2 cellular contexts compared by ENCODE assay signal in genomic region chr2:3046170-3046865, GRCh38.
A peak's percentile ranks its signal among the peaks of the same experiment; 100 is the strongest.
TF ChIP-seq lines count a peak whose summit lies in the region.

No MANE protein-coding gene starts in this region.

TF ChIP-seq in IMR-90, 13 proteins besides CTCF, POLR2A, EP300 and RAD21:
- TF ChIP-seq RFX5 (IDR thresholded peaks at IDR 0.05; ENCODE audit: low read depth, low read length), result no peak
- TF ChIP-seq USF2 (IDR thresholded peaks at IDR 0.05; ENCODE audit: low read depth, low read length), result no peak
- TF ChIP-seq NFE2L2 (IDR thresholded peaks at IDR 0.05; ENCODE audit: low read depth, low read length), result no peak
- TF ChIP-seq BHLHE40 (IDR thresholded peaks at IDR 0.05; ENCODE audit: low read depth, low read length), result no peak
- no peak for TF ChIP-seq MAFK (IDR thresholded peaks at IDR 0.05; ENCODE audit: low read depth, low read length)
- TF ChIP-seq SMC3 (IDR thresholded peaks at IDR 0.05; ENCODE audit: low read depth, low read length), result no peak
- no peak for TF ChIP-seq FOS (IDR thresholded peaks at IDR 0.05; ENCODE audit: low read depth, low read length)
- no peak for TF ChIP-seq RCOR1 (IDR thresholded peaks at IDR 0.05; ENCODE audit: insufficient replicate concordance, low read length)
- no peak for TF ChIP-seq MAZ (IDR thresholded peaks at IDR 0.05; ENCODE audit: borderline replicate concordance, low read depth, low read length)
- no peak for TF ChIP-seq ELK1 (IDR thresholded peaks at IDR 0.05; ENCODE audit: borderline replicate concordance, low read depth, low read length)
- TF ChIP-seq MXI1 (IDR thresholded peaks at IDR 0.05; ENCODE audit: borderline replicate concordance, low read depth, low read length), result no peak
- TF ChIP-seq CEBPB (IDR thresholded peaks at IDR 0.05; ENCODE audit: low read depth, low read length), result no peak
- no peak for TF ChIP-seq CHD1 (IDR thresholded peaks at IDR 0.05; ENCODE audit: low read depth, low read length)

TF ChIP-seq in HepG2, 621 proteins besides CTCF, POLR2A, EP300 and RAD21 (continues in another document):
- no peak for TF ChIP-seq TAF15 (IDR thresholded peaks at IDR 0.05; ENCODE audit: low read depth, low read length, poor library complexity, severe bottlenecking)
- TF ChIP-seq MBNL3 (CRISPR knock-in tag; conservative IDR thresholded peaks at IDR 0.05), result no peak
- no peak for TF ChIP-seq DR1 (CRISPR knock-in tag; IDR thresholded peaks at IDR 0.05)
- peak; percentile 47; the same call in 1 of the 2 replicates for TF ChIP-seq LCORL (IDR thresholded peaks at IDR 0.05)
- TF ChIP-seq LCORL (CRISPR knock-in tag; IDR thresholded peaks at IDR 0.05), result no peak
- no peak for TF ChIP-seq KIAA2018 (CRISPR knock-in tag; IDR thresholded peaks at IDR 0.05; ENCODE audit: borderline replicate concordance)
- TF ChIP-seq KDM1A (CRISPR knock-in tag; IDR thresholded peaks at IDR 0.05), result no peak
- no peak for TF ChIP-seq MXD4 (CRISPR knock-in tag; IDR thresholded peaks at IDR 0.05)
- 0 out of 2 replicates have a peak, but pooled peaks have one; percentile 84 for TF ChIP-seq PLRG1 (conservative IDR thresholded peaks at IDR 0.05)
- peak; percentile 90; the same call in 1 of the 2 replicates for TF ChIP-seq TRIM22 (IDR thresholded peaks at IDR 0.05)
- TF ChIP-seq ZMYM4 (CRISPR knock-in tag; IDR thresholded peaks at IDR 0.05), result no peak
- no peak for TF ChIP-seq SMARCE1 (IDR thresholded peaks at IDR 0.05; ENCODE audit: borderline replicate concordance)
- TF ChIP-seq SETDB1 (CRISPR knock-in tag; IDR thresholded peaks at IDR 0.05; ENCODE audit: borderline replicate concordance), result no peak
- TF ChIP-seq ZNF260 (CRISPR knock-in tag; IDR thresholded peaks at IDR 0.05; ENCODE audit: borderline replicate concordance, low read depth), result no peak
- no peak for TF ChIP-seq HOXA3 (CRISPR knock-in tag; IDR thresholded peaks at IDR 0.05)
- TF ChIP-seq ZNF740 (CRISPR knock-in tag; IDR thresholded peaks at IDR 0.05), result no peak
- TF ChIP-seq FOXK2 (IDR thresholded peaks at IDR 0.05), result 0 out of 2 replicates have a peak, but pooled peaks have one; percentile 17
- 0 out of 2 replicates have a peak, but pooled peaks have one; percentile 19 for TF ChIP-seq FOXA1 (IDR thresholded peaks at IDR 0.05)
- TF ChIP-seq FOXA1 (CRISPR knock-in tag; IDR thresholded peaks at IDR 0.05), result no peak
- 0 out of 2 replicates have a peak, but pooled peaks have one; percentile 68 for TF ChIP-seq NBN (conservative IDR thresholded peaks at IDR 0.05)
- TF ChIP-seq IKZF1 (IDR thresholded peaks at IDR 0.05), result peak; percentile 44; the same call in 1 of the 2 replicates
- no peak for TF ChIP-seq HNF1B (CRISPR knock-in tag; IDR thresholded peaks at IDR 0.05)
- TF ChIP-seq ZNF282 (IDR thresholded peaks at IDR 0.05; ENCODE audit: partially characterized antibody), result peak; percentile 86
- TF ChIP-seq NR3C1 (CRISPR knock-in tag; IDR thresholded peaks at IDR 0.05), result no peak
- no peak for TF ChIP-seq MAFK (conservative IDR thresholded peaks at IDR 0.05 in 1 of 2, IDR thresholded peaks at IDR 0.05 in 1 of 2; ENCODE audit: low read length in 2 of 2)
- TF ChIP-seq POLR2AphosphoS5 (IDR thresholded peaks at IDR 0.05; ENCODE audit: low read depth, low read length), result no peak
- TF ChIP-seq WIZ (CRISPR knock-in tag; IDR thresholded peaks at IDR 0.05), result no peak
- no peak for TF ChIP-seq ATF4 (CRISPR knock-in tag; IDR thresholded peaks at IDR 0.05)
- TF ChIP-seq ZBTB7A (CRISPR knock-in tag; IDR thresholded peaks at IDR 0.05), result no peak
- peak; percentile 28; the same call in 1 of the 2 replicates for TF ChIP-seq CREB1 (IDR thresholded peaks at IDR 0.05)
- TF ChIP-seq CREB1 (CRISPR knock-in tag; IDR thresholded peaks at IDR 0.05), result no peak
- TF ChIP-seq ZNF468 (CRISPR knock-in tag; IDR thresholded peaks at IDR 0.05), result no peak
- TF ChIP-seq ATRX (CRISPR knock-in tag; IDR thresholded peaks at IDR 0.05; ENCODE audit: borderline replicate concordance), result no peak
- TF ChIP-seq ZNF512 (CRISPR knock-in tag; IDR thresholded peaks at IDR 0.05), result no peak
- TF ChIP-seq ZNF558 (CRISPR knock-in tag; IDR thresholded peaks at IDR 0.05; ENCODE audit: borderline replicate concordance), result no peak
- no peak for TF ChIP-seq TAF1 (CRISPR knock-in tag; IDR thresholded peaks at IDR 0.05)
- TF ChIP-seq POGZ (CRISPR knock-in tag; IDR thresholded peaks at IDR 0.05), result no peak
- no peak for TF ChIP-seq ZNF570 (CRISPR knock-in tag; IDR thresholded peaks at IDR 0.05; ENCODE audit: borderline replicate concordance)
- TF ChIP-seq ZNF354B (CRISPR knock-in tag; IDR thresholded peaks at IDR 0.05), result no peak
- no peak for TF ChIP-seq SMARCC2 (IDR thresholded peaks at IDR 0.05)
